8 cellular contexts compared by ENCODE assay signal in genomic region chr12:56521209-56521589, GRCh38. TPM values are rescaled to one million over a fixed set of nuclear protein-coding genes. Genes with fewer than 3 reads are reported as not detected.
DNase-seq lines count a peak whose midpoint lies in the region; ATAC-seq and TF ChIP-seq lines count a peak whose summit lies in the region.

No MANE protein-coding gene starts in this region.

- TF ChIP-seq CTCF in PC-3 (conservative IDR thresholded peaks at IDR 0.05; ENCODE audit: low read depth, low read length), result no peak
- no peak for TF ChIP-seq CTCF in endothelial cell (IDR thresholded peaks at IDR 0.05; ENCODE audit: unreplicated experiment)
- no peak for TF ChIP-seq CTCF in neural crest cell (conservative IDR thresholded peaks at IDR 0.05)

- no TSS peak for BruUV-seq in PC-3 (replicated peaks; lab: Mats Ljungman, UMichigan)

- no peak for DNase-seq in CD4-positive, CD25-positive, alpha-beta regulatory T cell
- DNase-seq in PC-3 (no peak), endothelial cell (ENCODE audit: low spot score) (no peak), neural crest cell (ENCODE audit: low read depth, low spot score) (no peak), NCI-H774 (lab: John Stamatoyannopoulos, UW) (no peak), germinal center (ENCODE audit: low spot score) (no peak)
- DNase-seq in stimulated activated CD4-positive, alpha-beta T cell treated with anti-CD3 and anti-CD28 coated beads, Interleukin-15, amount 100 ng/mL, for 24 hours, result no peak
- no peak for DNase-seq in activated CD8-positive, alpha-beta memory T cell treated with anti-CD3 and anti-CD28 coated beads, Interleukin-2, amount 50 U/mL, for 4 hours

- CTCF ChIA-PET in PC-3 (lab: Charles Lee), result interaction anchor here (0.6 to 2.5 kb wide), 6 partner anchors 8 to 756 kb away, joined by 3 to 8 read pairs (median 3); partner anchors contain the start of gene SMARCC2

- H3K9ac ChIP-seq in PC-3 (ENCODE audit: low read length), result peak overlapping the region; percentile 70; the same call in 1 of the 2 replicates

- H3K4me1 ChIP-seq in CD4-positive, CD25-positive, alpha-beta regulatory T cell (ENCODE audit: control insufficient read depth, insufficient read depth, low read length, poor library complexity, severe bottlenecking), result peaks cover 17% of the 10 kb centered on the region
- peaks cover 55% of the 10 kb centered on the region for H3K4me1 ChIP-seq in PC-3 (ENCODE audit: insufficient read depth, low read length)

- peaks cover 26% of the 10 kb centered on the region for H3K27me3 Mint-ChIP-seq in CD4-positive, CD25-positive, alpha-beta regulatory T cell
- H3K27me3 Mint-ChIP-seq in endothelial cell (ENCODE audit: unreplicated experiment) (peaks cover 4% of the 10 kb centered on the region), neural crest cell (ENCODE audit: low read depth) (no peaks in the 10 kb centered on the region)

- peak overlapping the region; percentile 54 to 92 (median 82) for H3K27ac Mint-ChIP-seq in CD4-positive, CD25-positive, alpha-beta regulatory T cell
- peak overlapping the region; percentile 97 for H3K27ac Mint-ChIP-seq in endothelial cell (ENCODE audit: unreplicated experiment)
- H3K27ac Mint-ChIP-seq in neural crest cell (ENCODE audit: unreplicated experiment), result peak overlapping the region; percentile 86

- no peaks in the 10 kb centered on the region for H3K9me2 ChIP-seq in PC-3 (replicated peaks; ENCODE audit: low read length)

- peaks cover 0 to 2% (median 0%) of the 10 kb centered on the region in 7 donors for H3K9me3 Mint-ChIP-seq in CD4-positive, CD25-positive, alpha-beta regulatory T cell
- H3K9me3 Mint-ChIP-seq in endothelial cell (ENCODE audit: unreplicated experiment), result no peaks in the 10 kb centered on the region
- H3K9me3 Mint-ChIP-seq in neural crest cell, result no peaks in the 10 kb centered on the region

- H3K4me3 Mint-ChIP-seq in CD4-positive, CD25-positive, alpha-beta regulatory T cell, result peak overlapping the region in 3 of 4 donors; percentile 39 to 91 (median 83)
- H3K4me3 Mint-ChIP-seq in endothelial cell (ENCODE audit: unreplicated experiment), result peak overlapping the region; percentile 69
- H3K4me3 Mint-ChIP-seq in neural crest cell, result peak overlapping the region; percentile 90

- peaks cover 5% of the 10 kb centered on the region for H3F3A ChIP-seq in PC-3 (ENCODE audit: low read length, unreplicated experiment)

- intact Hi-C loops in PC-3 (cut with micrococcal nuclease), result no loop called here

- H3K79me2 ChIP-seq in PC-3 (ENCODE audit: low read length), result peaks cover 42% of the 10 kb centered on the region

- H3K27ac ChIP-seq in CD4-positive, CD25-positive, alpha-beta regulatory T cell (ENCODE audit: insufficient read depth, low read length, poor library complexity, severe bottlenecking), result no peak overlapping the region
- H3K27ac ChIP-seq in PC-3 (ENCODE audit: low read length), result peak overlapping the region; percentile 64; the same call in 1 of the 2 replicates

- peaks cover 0 to 28% (median 11%) of the 10 kb centered on the region in 4 donors for H3K4me1 Mint-ChIP-seq in CD4-positive, CD25-positive, alpha-beta regulatory T cell
- H3K4me1 Mint-ChIP-seq in endothelial cell (ENCODE audit: unreplicated experiment) (peaks cover 33% of the 10 kb centered on the region), neural crest cell (peaks cover 22% of the 10 kb centered on the region)

- peak overlapping the region; percentile 45 for H2AFZ ChIP-seq in PC-3 (ENCODE audit: low read length)

- no peak for ATAC-seq in CD4-positive, CD25-positive, alpha-beta regulatory T cell (ENCODE audit: low read depth in 2 of 2)
- ATAC-seq in PC-3, result no peak

- H3K4me2 ChIP-seq in PC-3 (ENCODE audit: low read length), result peak overlapping the region; percentile 84

- no peaks in the 10 kb centered on the region for H3K9me3 ChIP-seq in CD4-positive, CD25-positive, alpha-beta regulatory T cell (ENCODE audit: control insufficient read depth in 2 of 2, low read length in 2 of 2)
- H3K9me3 ChIP-seq in PC-3 (ENCODE audit: low read length), result no peaks in the 10 kb centered on the region

- POLR2A ChIA-PET in PC-3 (lab: Charles Lee; ENCODE audit: unreplicated experiment), result interaction anchor here (0.5 to 1.2 kb wide), 7 partner anchors 20 to 263 kb away, joined by 3 to 11 read pairs (median 5); partner anchors contain the start of genes ANKRD52 and STAT2

- no peaks in the 10 kb centered on the region for H3K36me3 ChIP-seq in CD4-positive, CD25-positive, alpha-beta regulatory T cell (ENCODE audit: control insufficient read depth, insufficient read depth, low read length)
- H3K36me3 ChIP-seq in PC-3 (ENCODE audit: low read depth, low read length), result no peaks in the 10 kb centered on the region

- H3K36me3 Mint-ChIP-seq in CD4-positive, CD25-positive, alpha-beta regulatory T cell, result no peaks in the 10 kb centered on the region
- H3K36me3 Mint-ChIP-seq in endothelial cell (ENCODE audit: low read depth, unreplicated experiment), result no peaks in the 10 kb centered on the region
- H3K36me3 Mint-ChIP-seq in neural crest cell (ENCODE audit: low read depth), result no peaks in the 10 kb centered on the region

- H3K27me3 ChIP-seq in CD4-positive, CD25-positive, alpha-beta regulatory T cell (ENCODE audit: control insufficient read depth, insufficient read depth, low read length), result no peaks in the 10 kb centered on the region
- no peaks in the 10 kb centered on the region for H3K27me3 ChIP-seq in PC-3 (ENCODE audit: low read length)

- H3K4me3 ChIP-seq in CD4-positive, CD25-positive, alpha-beta regulatory T cell (ENCODE audit: low read depth, low read length), result peak overlapping the region; percentile 64
- H3K4me3 ChIP-seq in PC-3 (ENCODE audit: low read length), result peak overlapping the region; percentile 72

- no peaks in the 10 kb centered on the region for H4K20me1 ChIP-seq in PC-3 (ENCODE audit: low read length)

RNA-seq across cellular contexts. Expression of gene RBMS2, which starts 0.4 kb away (rescaled TPM):
- total RNA-seq in CD4-positive, CD25-positive, alpha-beta regulatory T cell, result 3.1 TPM
- polyA plus RNA-seq in CD4-positive, CD25-positive, alpha-beta regulatory T cell, result under 1 TPM in 3 of 4 donors, not detected in 1; 0.14 to 0.41 (median 0.23) TPM
- total RNA-seq in PC-3 (2014; rRNA removed) (10.2 and 11.5 TPM in 2 replicates), endothelial cell (ENCODE audit: unreplicated experiment) (122 TPM), neural crest cell (29.3 and 33.5 TPM in 2 replicates)

RNA-seq across cellular contexts. Expression of gene GLS2, which starts 33.2 kb away (rescaled TPM):
- total RNA-seq in CD4-positive, CD25-positive, alpha-beta regulatory T cell, result 1.3 TPM
- 1 to 10 TPM in 2 of 4 donors, under 1 TPM in 2; 0.64 to 3.9 (median 2.3) TPM for polyA plus RNA-seq in CD4-positive, CD25-positive, alpha-beta regulatory T cell
- total RNA-seq in PC-3 (2014; rRNA removed), result 4.0 and 7.3 TPM in 2 replicates
- 0.21 TPM for total RNA-seq in endothelial cell (ENCODE audit: unreplicated experiment)
- total RNA-seq in neural crest cell, result 0.30 and 0.35 TPM in 2 replicates

RNA-seq across cellular contexts. Expression of gene SPRYD4, which starts 52.8 kb away (rescaled TPM):
- 5.3 TPM for total RNA-seq in CD4-positive, CD25-positive, alpha-beta regulatory T cell
- 1 to 10 TPM in 3 of 4 donors, under 1 TPM in 1; 0.64 to 2.0 (median 1.5) TPM for polyA plus RNA-seq in CD4-positive, CD25-positive, alpha-beta regulatory T cell
- total RNA-seq in PC-3 (2014; rRNA removed) (3.4 and 3.7 TPM in 2 replicates), endothelial cell (ENCODE audit: unreplicated experiment) (2.0 TPM), neural crest cell (4.9 and 5.1 TPM in 2 replicates)
